9 cellular contexts compared by ENCODE assay signal in genomic region chr7:27677912-27678612, GRCh38. TPM values are rescaled to one million over a fixed set of nuclear protein-coding genes. Genes with fewer than 3 reads are reported as not detected.
DNase-seq lines count a peak whose midpoint lies in the region; ATAC-seq and TF ChIP-seq lines count a peak whose summit lies in the region.
"Had no signal": no experiment of that assay in that cellular context is flagged by ENCODE, and none has a peak within 500 bp of the region (broad histone marks: within the 10 kb centered on the region; RNA-seq: fewer than 3 reads in every experiment).

No MANE protein-coding gene starts in this region.

- ATAC-seq in foreskin keratinocyte (peak; percentile 97), gastrocnemius medialis (peak; percentile 48 to 68)
- ATAC-seq in CD8-positive, alpha-beta T cell, result no peak

- no peak overlapping the region for H3K4me3 ChIP-seq in SJCRH30
- H3K4me3 ChIP-seq in gastrocnemius medialis, result no peak overlapping the region
- no peak overlapping the region for H3K4me3 ChIP-seq in CD8-positive, alpha-beta T cell (ENCODE audit: low read depth, low read length)

- CTCF ChIA-PET in CD8-positive, alpha-beta T cell (lab: Charles Lee), result no interaction called here

- peak; percentile 94 for DNase-seq in GM04503 (ENCODE audit: low read depth)
- DNase-seq in SJCRH30, result peak; percentile 24 to 54
- DNase-seq in foreskin keratinocyte, result peak; percentile 96 to 99
- DNase-seq in gastrocnemius medialis, result no peak
- no peak for DNase-seq in NCI-H1048 (lab: John Stamatoyannopoulos, UW)
- no peak for DNase-seq in activated effector memory CD4-positive, alpha-beta T cell treated with anti-CD3 and anti-CD28 coated beads, Interleukin-2, amount 50 U/mL, for 16 hours
- no peak for DNase-seq in RPMI8226
- DNase-seq in CD8-positive, alpha-beta T cell, result no peak

- H3K36me3 ChIP-seq in SJCRH30 (no peaks in the 10 kb centered on the region), gastrocnemius medialis (no peaks in the 10 kb centered on the region)
- no peaks in the 10 kb centered on the region for H3K36me3 ChIP-seq in CD8-positive, alpha-beta T cell (ENCODE audit: insufficient read depth, low read length)

- in situ Hi-C loops in gastrocnemius medialis (cut with MboI; ENCODE audit: low sequenced_read_pairs in 4 of 4), result loop anchor here in 1 of 4 donors (10.0 kb wide), 1 partner anchor 57 kb away; no protein-coding TSS in a partner anchor

- TF ChIP-seq CTCF in foreskin keratinocyte (conservative IDR thresholded peaks at IDR 0.05) (no peak), gastrocnemius medialis (IDR thresholded peaks at IDR 0.05 in 4 of 5, conservative IDR thresholded peaks at IDR 0.05 in 1 of 5) (no peak)
- TF ChIP-seq CTCF in CD8-positive, alpha-beta T cell (IDR thresholded peaks at IDR 0.05), result no peak

- intact Hi-C loops in gastrocnemius medialis (cut with DNase I; ENCODE audit: low total_unique reads), result no loop called here
- intact Hi-C loops in CD8-positive, alpha-beta T cell (cut with DNase I, micrococcal nuclease), result no loop called here

- H3K27ac Mint-ChIP-seq in CD8-positive, alpha-beta T cell, result no peak overlapping the region

- no peaks in the 10 kb centered on the region for H3K27me3 Mint-ChIP-seq in CD8-positive, alpha-beta T cell (ENCODE audit: low read depth)

- no peaks in the 10 kb centered on the region for H3K4me1 Mint-ChIP-seq in CD8-positive, alpha-beta T cell (ENCODE audit: low read depth)

- H3K9me3 ChIP-seq in SJCRH30 (replicated peaks) (no peaks in the 10 kb centered on the region), gastrocnemius medialis (no peaks in the 10 kb centered on the region)
- no peaks in the 10 kb centered on the region for H3K9me3 ChIP-seq in CD8-positive, alpha-beta T cell (ENCODE audit: low read length)

- H3K4me1 ChIP-seq in SJCRH30 (peaks cover 14% of the 10 kb centered on the region), foreskin keratinocyte (peaks cover 23% of the 10 kb centered on the region), gastrocnemius medialis (peaks cover 0 to 8% of the 10 kb centered on the region in 2 donors)
- no peaks in the 10 kb centered on the region for H3K4me1 ChIP-seq in CD8-positive, alpha-beta T cell (ENCODE audit: insufficient read depth, low read length)

- TF ChIP-seq POLR2A in gastrocnemius medialis (IDR thresholded peaks at IDR 0.05), result no peak

- POLR2A ChIA-PET in CD8-positive, alpha-beta T cell (lab: Charles Lee), result no interaction called here

- no peaks in the 10 kb centered on the region for H3K9me3 Mint-ChIP-seq in CD8-positive, alpha-beta T cell

- H3K4me3 Mint-ChIP-seq in CD8-positive, alpha-beta T cell, result no peak overlapping the region

- H3K36me3 Mint-ChIP-seq in CD8-positive, alpha-beta T cell, result no peaks in the 10 kb centered on the region

- no peaks in the 10 kb centered on the region for H3K27me3 ChIP-seq in SJCRH30
- H3K27me3 ChIP-seq in foreskin keratinocyte, result no peaks in the 10 kb centered on the region
- H3K27me3 ChIP-seq in gastrocnemius medialis, result no peaks in the 10 kb centered on the region
- H3K27me3 ChIP-seq in CD8-positive, alpha-beta T cell (ENCODE audit: insufficient read depth, low read length), result no peaks in the 10 kb centered on the region

- H3K27ac ChIP-seq in SJCRH30 (peak overlapping the region; percentile 66), foreskin keratinocyte (peak overlapping the region; percentile 95), gastrocnemius medialis (peak overlapping the region in 2 of 4 donors; percentile 2 to 6)
- H3K27ac ChIP-seq in CD8-positive, alpha-beta T cell (ENCODE audit: low read depth, low read length), result no peak overlapping the region
- H3K27ac ChIP-seq: KMS-11 had no signal

RNA-seq across cellular contexts. Expression of gene HIBADH, which starts 15.4 kb away (rescaled TPM):
- total RNA-seq in SJCRH30 (2014; rRNA removed; shearing (Covaris generic)), result 37.8 and 41.6 TPM in 2 replicates
- total RNA-seq in foreskin keratinocyte, result 30.5 and 30.6 TPM in 2 replicates
- polyA plus RNA-seq in foreskin keratinocyte, result 25.2 and 28.7 TPM in 2 replicates
- 10 to 100 TPM; 42.2 to 56.4 (median 49.0) TPM for total RNA-seq in gastrocnemius medialis
- total RNA-seq in CD8-positive, alpha-beta T cell, result 1 to 10 TPM; 6.8 to 7.3 TPM

Comparison
In these comparisons a context has a peak if more than half of its experiments do, and no peak if none do; other contexts are left out.
1. DNase-seq: peak in GM04503 (single experiment), SJCRH30 (2 of 2) and foreskin keratinocyte (2 of 2); none in gastrocnemius medialis (0 of 2), NCI-H1048 (single experiment), activated effector memory CD4-positive, alpha-beta T cell treated with anti-CD3 and anti-CD28 coated beads, Interleukin-2, amount 50 U/mL, for 16 hours (single experiment), RPMI8226 (single experiment) and CD8-positive, alpha-beta T cell (0 of 7).